8 cellular contexts compared by ENCODE assay signal in genomic region chr10:5292196-5292735, GRCh38.
DNase-seq lines count a peak whose midpoint lies in the region; ATAC-seq and TF ChIP-seq lines count a peak whose summit lies in the region.

No MANE protein-coding gene starts in this region.

- peak overlapping the region; percentile 90 for H3K27ac ChIP-seq in CD4-positive, CD25-positive, alpha-beta regulatory T cell (ENCODE audit: insufficient read depth, low read length, poor library complexity, severe bottlenecking)
- peak overlapping the region; percentile 63 for H3K27ac ChIP-seq in mesodermal cell (ENCODE audit: low read depth, low read length, severe bottlenecking)

- H3K27me3 Mint-ChIP-seq in CD4-positive, CD25-positive, alpha-beta regulatory T cell, result no peaks in the 10 kb centered on the region

- H3K9me3 ChIP-seq in CD4-positive, CD25-positive, alpha-beta regulatory T cell (ENCODE audit: control insufficient read depth in 2 of 2, low read length in 2 of 2), result no peaks in the 10 kb centered on the region
- H3K9me3 ChIP-seq in mesodermal cell (ENCODE audit: control insufficient read depth, low read length), result peaks cover 6% of the 10 kb centered on the region

- H3K9me3 Mint-ChIP-seq in CD4-positive, CD25-positive, alpha-beta regulatory T cell, result peaks cover 0 to 3% (median 0%) of the 10 kb centered on the region in 7 donors

- peak overlapping the region; percentile 90 to 98 (median 95) for H3K27ac Mint-ChIP-seq in CD4-positive, CD25-positive, alpha-beta regulatory T cell

- POLR2A ChIA-PET in GM10248 (lab: Yijun Ruan, JAX), result no interaction called here

- no peaks in the 10 kb centered on the region for H3K27me3 ChIP-seq in CD4-positive, CD25-positive, alpha-beta regulatory T cell (ENCODE audit: control insufficient read depth, insufficient read depth, low read length)

- peak overlapping the region; percentile 87 to 98 (median 96) for H3K4me3 Mint-ChIP-seq in CD4-positive, CD25-positive, alpha-beta regulatory T cell

- peak; percentile 22 to 92 (median 48) for DNase-seq in CD4-positive, CD25-positive, alpha-beta regulatory T cell
- DNase-seq in NCI-H748 treated with DMSO at 0.1 percent for 48 hours (lab: John Stamatoyannopoulos, UW) (peak; percentile 2), NCI-H524 treated with DMSO at 0.1 percent for 48 hours (lab: John Stamatoyannopoulos, UW) (no peak), GM10248 (ENCODE audit: extremely low spot score) (no peak), NCI-H187 treated with DMSO at 0.1 percent for 48 hours (lab: John Stamatoyannopoulos, UW) (no peak), putamen (ENCODE audit: low spot score) (no peak)
- peak; percentile 78 for DNase-seq in activated effector memory CD4-positive, alpha-beta T cell treated with anti-CD3 and anti-CD28 coated beads, Interleukin-2, amount 50 U/mL, for 16 hours

- peak overlapping the region; percentile 85 for H3K4me3 ChIP-seq in CD4-positive, CD25-positive, alpha-beta regulatory T cell (ENCODE audit: low read depth, low read length)
- H3K4me3 ChIP-seq in mesodermal cell (ENCODE audit: extremely low read depth, insufficient read depth, low read length, poor library complexity, severe bottlenecking), result no peak overlapping the region

- no peaks in the 10 kb centered on the region for H3K36me3 ChIP-seq in CD4-positive, CD25-positive, alpha-beta regulatory T cell (ENCODE audit: control insufficient read depth, insufficient read depth, low read length)
- H3K36me3 ChIP-seq in mesodermal cell (ENCODE audit: control insufficient read depth, insufficient read depth, low read length), result no peaks in the 10 kb centered on the region

- peaks cover 67% of the 10 kb centered on the region for H3K4me1 ChIP-seq in CD4-positive, CD25-positive, alpha-beta regulatory T cell (ENCODE audit: control insufficient read depth, insufficient read depth, low read length, poor library complexity, severe bottlenecking)
- H3K4me1 ChIP-seq in mesodermal cell (ENCODE audit: control insufficient read depth, insufficient read depth, low read length, poor library complexity, severe bottlenecking), result peaks cover 10% of the 10 kb centered on the region

- WGBS in mesodermal cell (ENCODE audit: insufficient coverage in 2 of 2), 2 experiments, result 90 to 92% methylated on average over 2 to 6 of the region's 7 CpGs

- TF ChIP-seq CTCF in GM10248 (IDR thresholded peaks at IDR 0.05; ENCODE audit: control extremely low read depth, extremely low read depth, low read depth, missing control alignments), result no peak

- CTCF ChIA-PET in GM10248 (lab: Yijun Ruan, JAX), result interaction anchor here (1.0 to 2.1 kb wide), 3 partner anchors 8 to 477 kb away, joined by 3 to 6 read pairs (median 3); no protein-coding TSS in a partner anchor

- peak in 1 of 2 donors; percentile 36 for ATAC-seq in CD4-positive, CD25-positive, alpha-beta regulatory T cell (ENCODE audit: low read depth in 2 of 2)

- peaks cover 3% of the 10 kb centered on the region for H3K36me3 Mint-ChIP-seq in CD4-positive, CD25-positive, alpha-beta regulatory T cell

- H3K4me1 Mint-ChIP-seq in CD4-positive, CD25-positive, alpha-beta regulatory T cell, result peaks cover 20 to 79% (median 54%) of the 10 kb centered on the region in 4 donors

Comparison
In these comparisons a context has a peak if more than half of its experiments do, and no peak if none do; other contexts are left out.
1. DNase-seq: peak in CD4-positive, CD25-positive, alpha-beta regulatory T cell (3 of 3), NCI-H748 treated with DMSO at 0.1 percent for 48 hours (single experiment) and activated effector memory CD4-positive, alpha-beta T cell treated with anti-CD3 and anti-CD28 coated beads, Interleukin-2, amount 50 U/mL, for 16 hours (single experiment); none in NCI-H524 treated with DMSO at 0.1 percent for 48 hours (single experiment), GM10248 (single experiment), NCI-H187 treated with DMSO at 0.1 percent for 48 hours (single experiment) and putamen (single experiment).